ENCODE assay signal across 2 cellular contexts in the genomic region with DNA sequence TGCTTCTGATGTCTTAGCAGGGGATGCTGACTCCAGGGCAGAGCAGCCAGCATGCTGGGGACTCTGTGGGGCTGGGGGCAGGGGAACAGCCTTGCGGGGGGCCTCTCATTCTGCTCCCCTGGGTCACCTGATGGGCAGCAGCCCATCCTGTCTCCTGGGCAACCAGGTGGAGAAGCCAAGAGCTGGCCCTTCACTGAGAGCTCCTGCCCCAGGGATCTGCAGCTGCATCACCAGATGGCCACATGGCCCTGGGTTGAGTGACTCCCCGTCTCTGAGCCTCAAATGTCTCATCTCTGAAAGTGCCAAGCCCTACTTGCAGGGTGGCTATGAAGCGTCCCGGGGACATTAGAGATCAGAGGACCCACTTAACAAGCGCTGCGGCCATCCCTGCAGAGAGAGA.
TF ChIP-seq lines count a peak whose summit lies in the region.

No MANE protein-coding gene starts in this region.

TF ChIP-seq in SK-N-SH, 30 proteins besides CTCF, POLR2A, EP300 and RAD21 (continued from another document):
- no peak for TF ChIP-seq USF1 (IDR thresholded peaks at IDR 0.05; ENCODE audit: borderline replicate concordance, low read depth)

TF ChIP-seq in SK-N-SH treated with all-trans-retinoic acid at 6 μM for 48 hours, 23 proteins besides CTCF, POLR2A, EP300 and RAD21:
- TF ChIP-seq CSRNP3 (CRISPR knock-in tag; IDR thresholded peaks at IDR 0.05) (no peak), SNAI2 (CRISPR knock-in tag; IDR thresholded peaks at IDR 0.05) (no peak), ZFP3 (CRISPR knock-in tag; IDR thresholded peaks at IDR 0.05) (no peak), CREB5 (CRISPR knock-in tag; IDR thresholded peaks at IDR 0.05; ENCODE audit: low read depth) (no peak), RARB (CRISPR knock-in tag; IDR thresholded peaks at IDR 0.05) (no peak), TOX (CRISPR knock-in tag; IDR thresholded peaks at IDR 0.05; ENCODE audit: borderline replicate concordance) (no peak)
